In the genomic region with DNA sequence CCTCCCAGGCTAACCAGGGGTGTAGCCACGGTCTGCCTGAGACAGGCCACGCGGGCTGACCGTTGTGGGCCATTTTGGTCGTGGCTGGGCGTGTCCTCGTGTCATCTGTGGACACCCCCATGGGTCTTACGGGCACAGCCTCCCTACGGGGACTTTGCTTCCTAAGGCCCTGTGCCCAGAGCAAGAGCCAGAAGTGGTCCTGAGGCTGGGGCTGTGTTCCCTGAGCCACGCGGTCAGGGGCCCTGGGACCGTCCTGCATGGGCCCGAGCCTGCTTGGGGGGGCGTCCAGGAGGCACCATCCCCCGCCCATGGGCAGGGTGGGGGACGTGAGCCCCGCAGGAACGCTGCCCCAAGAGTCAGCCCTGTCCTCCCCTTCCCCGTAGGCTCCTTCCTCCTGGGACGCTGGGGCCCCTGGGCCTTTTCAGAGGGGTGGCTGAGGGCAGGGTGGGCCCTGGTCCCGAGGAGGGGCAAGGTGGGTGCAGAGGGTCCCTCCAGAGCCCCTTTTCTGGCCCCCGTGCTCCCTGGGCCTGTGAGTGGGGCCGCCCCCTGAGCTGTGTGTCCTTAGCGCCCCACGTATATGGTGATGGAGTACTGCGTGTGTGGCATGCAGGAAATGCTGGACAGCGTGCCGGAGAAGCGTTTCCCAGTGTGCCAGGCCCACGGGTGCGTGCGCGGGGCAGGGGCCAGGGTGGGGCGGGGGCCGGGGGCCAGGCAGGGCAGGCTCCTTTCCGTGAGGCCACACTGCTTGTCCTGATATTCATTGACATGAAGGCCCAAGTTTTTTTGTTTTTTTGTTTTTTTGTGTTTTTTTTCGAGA, we compare ENCODE assay signal across 1 cellular context.
TF ChIP-seq lines count a peak whose summit lies in the region.

No MANE protein-coding gene starts in this region.

TF ChIP-seq in HCT116, 20 proteins besides CTCF, POLR2A, EP300 and RAD21:
- TF ChIP-seq ZBTB33 (IDR thresholded peaks at IDR 0.05; ENCODE audit: extremely low read depth, insufficient replicate concordance, low read length) (no peak), SIN3A (IDR thresholded peaks at IDR 0.05; ENCODE audit: low read depth) (no peak)
